Comparison of ENCODE assay signal across 1 cellular context in genomic region chr6:37696841-37697735, GRCh38.
A peak's percentile ranks its signal among the peaks of the same experiment; 100 is the strongest.
TF ChIP-seq lines count a peak whose summit lies in the region.

No MANE protein-coding gene starts in this region.

TF ChIP-seq in H1, 55 proteins besides CTCF, POLR2A, EP300 and RAD21 (continued from another document):
- peak; percentile 19; the same call in 1 of the 2 replicates for TF ChIP-seq SUZ12 (IDR thresholded peaks at IDR 0.05; ENCODE audit: low read length)
- TF ChIP-seq GTF2F1 (IDR thresholded peaks at IDR 0.05; ENCODE audit: borderline replicate concordance, low read depth, low read length): no peak
- no peak for TF ChIP-seq E2F6 (IDR thresholded peaks at IDR 0.05)
